In genomic region chr15:57705746-57706404, GRCh38 we compare ENCODE assay signal across 8 cellular contexts. TPM values are rescaled to one million over a fixed set of nuclear protein-coding genes. Genes with fewer than 3 reads are reported as not detected.
DNase-seq lines count a peak whose midpoint lies in the region; ATAC-seq and TF ChIP-seq lines count a peak whose summit lies in the region.

No MANE protein-coding gene starts in this region.

- peak overlapping the region; percentile 98 for H3K9ac ChIP-seq in HUES6 (ENCODE audit: low read length)

- H3K9me3 ChIP-seq in HUES6 (ENCODE audit: control insufficient read depth, insufficient read depth, low read depth, low read length) (0 out of 2 replicates have a peak, but pooled peaks cover 3% of the 10 kb centered on the region), mucosa of descending colon (no peaks in the 10 kb centered on the region)

- peak overlapping the region; percentile 86 for H3K27ac ChIP-seq in 22Rv1
- H3K27ac ChIP-seq in HUES6 (ENCODE audit: low read depth, low read length), result peak overlapping the region; percentile 88; the same call in 1 of the 2 replicates

- H3K27ac Mint-ChIP-seq in central memory CD8-positive, alpha-beta T cell (ENCODE audit: low read depth), result peak overlapping the region; percentile 87

- ATAC-seq in central memory CD8-positive, alpha-beta T cell (replicated peaks; ENCODE audit: extremely low read depth, poor library complexity, severe bottlenecking), result no peak
- ATAC-seq in mucosa of descending colon (peak; percentile 2), GM18502 (IDR thresholded peaks at IDR 0.05; ENCODE audit: poor library complexity, unreplicated experiment) (no peak)

- peaks cover 28% of the 10 kb centered on the region for H3K36me3 Mint-ChIP-seq in central memory CD8-positive, alpha-beta T cell (ENCODE audit: insufficient read depth)

- H3K4me1 ChIP-seq in HUES6 (ENCODE audit: control insufficient read depth, insufficient read depth, low read length) (peaks cover 11% of the 10 kb centered on the region), mucosa of descending colon (ENCODE audit: low read depth) (peaks cover 11% of the 10 kb centered on the region)

- peaks cover 21% of the 10 kb centered on the region for H3K36me3 ChIP-seq in HUES6 (ENCODE audit: control insufficient read depth, insufficient read depth, low read length)
- peaks cover 6% of the 10 kb centered on the region for H3K36me3 ChIP-seq in mucosa of descending colon (ENCODE audit: low read depth)

- peaks cover 48% of the 10 kb centered on the region for H3K4me1 Mint-ChIP-seq in central memory CD8-positive, alpha-beta T cell

- DNase-seq in central memory CD8-positive, alpha-beta T cell (ENCODE audit: low spot score in 2 of 2), result no peak
- DNase-seq in mucosa of descending colon, result peak in 1 of 3 donors; percentile 31
- no peak for DNase-seq in NCI-H446 treated with DMSO at 0.1 percent for 48 hours (lab: John Stamatoyannopoulos, UW)
- DNase-seq in SKM-1 treated with dmso at 0.1 percent for 144 hours (lab: John Stamatoyannopoulos, UW; ENCODE audit: unreplicated experiment), result no peak
- no peak for DNase-seq in GM13977 (ENCODE audit: low spot score)

- peaks cover 30% of the 10 kb centered on the region for H3K27me3 ChIP-seq in HUES6 (ENCODE audit: control insufficient read depth, insufficient read depth, low read length)

- no peak for TF ChIP-seq CTCF in 22Rv1 (IDR thresholded peaks at IDR 0.05)
- TF ChIP-seq CTCF in mucosa of descending colon (IDR thresholded peaks at IDR 0.05), result no peak
- TF ChIP-seq CTCF in GM13977 (IDR thresholded peaks at IDR 0.05; ENCODE audit: extremely low read depth, insufficient read depth, missing control alignments), result no peak

- intact Hi-C loops in mucosa of descending colon (cut with DNase I, micrococcal nuclease), result loop anchor here in 1 of 2 donors (5.0 kb wide), 1 partner anchor 144 kb away; no protein-coding TSS in a partner anchor

- in situ Hi-C loops in GM13977 (cut with MboI; ENCODE audit: low pct_unique_long_range_greater_than_20kb, low sequenced_read_pairs, unreplicated experiment), result no loop called here

- peaks cover 17% of the 10 kb centered on the region for H3K27me3 Mint-ChIP-seq in central memory CD8-positive, alpha-beta T cell

- H3K9me3 Mint-ChIP-seq in central memory CD8-positive, alpha-beta T cell, result no peaks in the 10 kb centered on the region

- peak overlapping the region; percentile 79 for H3K4me3 Mint-ChIP-seq in central memory CD8-positive, alpha-beta T cell

- H3K4me3 ChIP-seq in HUES6 (ENCODE audit: low read depth, low read length), result peak overlapping the region; percentile 98
- H3K4me3 ChIP-seq in mucosa of descending colon, result no peak overlapping the region

RNA-seq across cellular contexts. Expression of gene POLR2M, which starts 0.6 kb away (rescaled TPM):
- total RNA-seq in mucosa of descending colon, result 10 to 100 TPM; 40.4 to 82.8 (median 53.3) TPM
